ENCODE assay signal across 8 cellular contexts in the genomic region with DNA sequence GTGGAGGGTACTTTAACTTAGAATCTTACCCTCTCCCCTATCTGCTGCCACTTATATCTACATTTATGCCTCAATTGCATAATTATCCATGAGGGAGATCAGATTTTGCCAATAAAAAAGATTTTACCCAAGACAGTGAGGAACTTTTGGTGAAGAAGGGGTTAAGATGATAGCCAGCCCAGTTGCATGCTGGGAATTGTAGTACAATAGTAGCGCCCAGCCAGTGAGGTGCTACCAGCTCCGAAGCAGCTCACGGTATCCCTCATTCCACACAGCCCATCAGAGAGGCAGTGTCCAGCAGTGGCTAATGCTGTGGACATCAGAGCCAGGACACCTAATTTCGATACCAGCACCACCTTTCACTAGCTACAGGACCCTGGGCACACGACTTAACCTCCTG. TPM values are rescaled to one million over a fixed set of nuclear protein-coding genes. Genes with fewer than 3 reads are reported as not detected.
DNase-seq lines count a peak whose midpoint lies in the region; ATAC-seq and TF ChIP-seq lines count a peak whose summit lies in the region.

No MANE protein-coding gene starts in this region.

- H3K4me3 Mint-ChIP-seq in type B pancreatic cell: peak overlapping the region; percentile 62

- peaks cover 23% of the 10 kb centered on the region for H3K27me3 ChIP-seq in iPS-15b (ENCODE audit: control insufficient read depth, insufficient read depth, low read length)

- peaks cover 34% of the 10 kb centered on the region for H3K4me1 Mint-ChIP-seq in type B pancreatic cell (ENCODE audit: unreplicated experiment)

- no peaks in the 10 kb centered on the region for H3K9me3 ChIP-seq in iPS-15b (ENCODE audit: control insufficient read depth, insufficient read depth, low read length)

- H3K4me3 ChIP-seq in WI38 (ENCODE audit: low read depth, low read length) (0 out of 2 replicates have a peak overlapping the region, but pooled peaks have one; percentile 3), iPS-15b (ENCODE audit: low read depth, low read length) (peak overlapping the region; percentile 43)

- no peaks in the 10 kb centered on the region for H3K9me3 Mint-ChIP-seq in type B pancreatic cell

- no peaks in the 10 kb centered on the region for H3K36me3 Mint-ChIP-seq in type B pancreatic cell

- H3K4me1 ChIP-seq in iPS-15b (ENCODE audit: control insufficient read depth, insufficient read depth, low read length): peaks cover 39% of the 10 kb centered on the region

- TF ChIP-seq CTCF in WI38 (IDR thresholded peaks at IDR 0.05; ENCODE audit: low read depth, low read length) (no peak), type B pancreatic cell (conservative IDR thresholded peaks at IDR 0.05) (no peak)

- intact Hi-C loops in Right ventricle myocardium inferior (cut with DNase I) (no loop called here), cardiac septum (cut with DNase I) (no loop called here)

- H3K36me3 ChIP-seq in iPS-15b (ENCODE audit: control insufficient read depth, insufficient read depth, low read length): no peaks in the 10 kb centered on the region

- H3K9ac ChIP-seq in iPS-15b (ENCODE audit: low read depth, low read length): no peak overlapping the region

- H3K27ac Mint-ChIP-seq in type B pancreatic cell: no peak overlapping the region

- ATAC-seq in Right ventricle myocardium inferior: peak; percentile 46
- ATAC-seq in GM18511 (IDR thresholded peaks at IDR 0.05; ENCODE audit: unreplicated experiment): no peak

- DNase-seq in Right ventricle myocardium inferior (ENCODE audit: missing footprints): no peak
- no peak for DNase-seq in cardiac septum (ENCODE audit: low spot score)
- DNase-seq in type B pancreatic cell (ENCODE audit: extremely low spot score, unreplicated experiment): no peak
- DNase-seq in HK-2 (ENCODE audit: unreplicated experiment): no peak
- no peak for DNase-seq in T-helper 9 cell

- H3K27me3 Mint-ChIP-seq in type B pancreatic cell: peaks cover 18% of the 10 kb centered on the region

RNA-seq across cellular contexts. Expression of a gene that starts 5.9 kb away (rescaled TPM):
- total RNA-seq in Right ventricle myocardium inferior (not detected), cardiac septum (not detected), type B pancreatic cell (ENCODE audit: low replicate concordance) (0.85 and 2.2 TPM in 2 replicates)

RNA-seq across cellular contexts. Expression of a gene that starts 49.4 kb away (rescaled TPM):
- total RNA-seq in Right ventricle myocardium inferior (16.8 TPM), cardiac septum (21.1 TPM), type B pancreatic cell (ENCODE audit: low replicate concordance) (11.8 and 15.1 TPM in 2 replicates)
